ENCODE assay signal across 1 cellular context in the genomic region with DNA sequence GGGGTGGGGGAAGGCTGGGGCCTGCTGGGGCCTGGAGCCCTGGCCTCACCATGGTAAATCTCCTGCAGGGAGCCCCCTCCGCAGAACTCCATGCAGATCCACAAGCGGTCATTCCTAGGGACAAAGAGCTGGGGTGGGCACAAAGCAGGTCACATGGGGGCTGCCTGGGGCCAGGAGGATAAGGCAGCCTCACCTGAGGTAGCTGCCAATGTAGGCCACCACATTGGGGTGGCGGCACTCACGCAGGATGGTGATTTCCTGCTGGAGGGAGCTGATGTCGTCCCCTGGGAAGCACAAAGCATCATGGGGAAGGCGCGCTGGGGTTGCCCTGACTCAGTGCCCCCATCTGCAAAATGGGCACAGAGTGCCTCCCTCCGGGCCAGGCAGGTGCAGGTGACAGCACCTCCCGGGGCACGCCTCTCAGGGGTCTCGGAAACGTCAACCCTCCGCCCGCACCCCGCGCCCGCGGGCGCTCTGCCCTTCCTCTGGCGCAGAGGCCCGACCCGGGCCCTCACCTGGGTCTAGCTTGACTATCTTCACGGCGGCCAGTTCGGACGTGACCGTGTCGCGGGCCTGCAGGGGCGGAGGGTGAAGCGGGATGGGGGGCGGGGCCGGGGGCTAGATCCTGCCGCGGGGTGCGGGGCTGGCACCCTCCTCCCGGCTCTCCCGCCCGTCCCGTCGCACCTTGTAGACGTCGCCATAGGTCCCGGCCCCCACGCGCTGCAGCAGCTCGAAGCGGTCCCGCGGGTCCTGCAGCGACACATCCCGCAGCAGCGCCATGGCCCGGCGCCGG.
TF ChIP-seq lines count a peak whose summit lies in the region.

No MANE protein-coding gene starts in this region.

TF ChIP-seq in HepG2, 621 proteins besides CTCF, POLR2A, EP300 and RAD21 (continued from another document and continues in another):
- TF ChIP-seq, protein P1, sequence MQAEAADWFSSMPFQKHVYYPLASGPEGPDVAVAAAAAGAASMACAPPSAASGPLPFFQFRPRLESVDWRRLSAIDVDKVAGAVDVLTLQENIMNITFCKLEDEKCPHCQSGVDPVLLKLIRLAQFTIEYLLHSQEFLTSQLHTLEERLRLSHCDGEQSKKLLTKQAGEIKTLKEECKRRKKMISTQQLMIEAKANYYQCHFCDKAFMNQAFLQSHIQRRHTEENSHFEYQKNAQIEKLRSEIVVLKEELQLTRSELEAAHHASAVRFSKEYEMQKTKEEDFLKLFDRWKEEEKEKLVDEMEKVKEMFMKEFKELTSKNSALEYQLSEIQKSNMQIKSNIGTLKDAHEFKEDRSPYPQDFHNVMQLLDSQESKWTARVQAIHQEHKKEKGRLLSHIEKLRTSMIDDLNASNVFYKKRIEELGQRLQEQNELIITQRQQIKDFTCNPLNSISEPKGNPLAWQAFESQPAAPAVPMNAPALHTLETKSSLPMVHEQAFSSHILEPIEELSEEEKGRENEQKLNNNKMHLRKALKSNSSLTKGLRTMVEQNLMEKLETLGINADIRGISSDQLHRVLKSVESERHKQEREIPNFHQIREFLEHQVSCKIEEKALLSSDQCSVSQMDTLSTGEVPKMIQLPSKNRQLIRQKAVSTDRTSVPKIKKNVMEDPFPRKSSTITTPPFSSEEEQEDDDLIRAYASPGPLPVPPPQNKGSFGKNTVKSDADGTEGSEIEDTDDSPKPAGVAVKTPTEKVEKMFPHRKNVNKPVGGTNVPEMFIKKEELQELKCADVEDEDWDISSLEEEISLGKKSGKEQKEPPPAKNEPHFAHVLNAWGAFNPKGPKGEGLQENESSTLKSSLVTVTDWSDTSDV (CRISPR knock-in tag; IDR thresholded peaks at IDR 0.05): no peak
- TF ChIP-seq BHLHE40 (IDR thresholded peaks at IDR 0.05; ENCODE audit: low read length): no peak
- TF ChIP-seq, protein P2, sequence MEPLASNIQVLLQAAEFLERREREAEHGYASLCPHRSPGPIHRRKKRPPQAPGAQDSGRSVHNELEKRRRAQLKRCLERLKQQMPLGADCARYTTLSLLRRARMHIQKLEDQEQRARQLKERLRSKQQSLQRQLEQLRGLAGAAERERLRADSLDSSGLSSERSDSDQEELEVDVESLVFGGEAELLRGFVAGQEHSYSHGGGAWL (CRISPR knock-in tag; IDR thresholded peaks at IDR 0.05): no peak; the same call in 1 of the 2 replicates
- no peak for TF ChIP-seq SOX13 (IDR thresholded peaks at IDR 0.05)
- TF ChIP-seq SOX13 (CRISPR knock-in tag; conservative IDR thresholded peaks at IDR 0.05 in 1 of 2, IDR thresholded peaks at IDR 0.05 in 1 of 2): no peak
- peak; percentile 73 for TF ChIP-seq ZNF777 (CRISPR knock-in tag; IDR thresholded peaks at IDR 0.05)
- TF ChIP-seq, protein P3, sequence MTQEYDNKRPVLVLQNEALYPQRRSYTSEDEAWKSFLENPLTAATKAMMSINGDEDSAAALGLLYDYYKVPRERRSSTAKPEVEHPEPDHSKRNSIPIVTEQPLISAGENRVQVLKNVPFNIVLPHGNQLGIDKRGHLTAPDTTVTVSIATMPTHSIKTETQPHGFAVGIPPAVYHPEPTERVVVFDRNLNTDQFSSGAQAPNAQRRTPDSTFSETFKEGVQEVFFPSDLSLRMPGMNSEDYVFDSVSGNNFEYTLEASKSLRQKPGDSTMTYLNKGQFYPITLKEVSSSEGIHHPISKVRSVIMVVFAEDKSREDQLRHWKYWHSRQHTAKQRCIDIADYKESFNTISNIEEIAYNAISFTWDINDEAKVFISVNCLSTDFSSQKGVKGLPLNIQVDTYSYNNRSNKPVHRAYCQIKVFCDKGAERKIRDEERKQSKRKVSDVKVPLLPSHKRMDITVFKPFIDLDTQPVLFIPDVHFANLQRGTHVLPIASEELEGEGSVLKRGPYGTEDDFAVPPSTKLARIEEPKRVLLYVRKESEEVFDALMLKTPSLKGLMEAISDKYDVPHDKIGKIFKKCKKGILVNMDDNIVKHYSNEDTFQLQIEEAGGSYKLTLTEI (CRISPR knock-in tag; conservative IDR thresholded peaks at IDR 0.05): no peak
- TF ChIP-seq FOXK1 (CRISPR knock-in tag; IDR thresholded peaks at IDR 0.05; ENCODE audit: borderline replicate concordance, low read depth): no peak
- 0 out of 2 replicates have a peak, but pooled peaks have one; percentile 26 for TF ChIP-seq ZNF790 (CRISPR knock-in tag; IDR thresholded peaks at IDR 0.05; ENCODE audit: borderline replicate concordance)
- TF ChIP-seq HMG20A (CRISPR knock-in tag; IDR thresholded peaks at IDR 0.05; ENCODE audit: borderline replicate concordance): no peak
- TF ChIP-seq, protein P4, sequence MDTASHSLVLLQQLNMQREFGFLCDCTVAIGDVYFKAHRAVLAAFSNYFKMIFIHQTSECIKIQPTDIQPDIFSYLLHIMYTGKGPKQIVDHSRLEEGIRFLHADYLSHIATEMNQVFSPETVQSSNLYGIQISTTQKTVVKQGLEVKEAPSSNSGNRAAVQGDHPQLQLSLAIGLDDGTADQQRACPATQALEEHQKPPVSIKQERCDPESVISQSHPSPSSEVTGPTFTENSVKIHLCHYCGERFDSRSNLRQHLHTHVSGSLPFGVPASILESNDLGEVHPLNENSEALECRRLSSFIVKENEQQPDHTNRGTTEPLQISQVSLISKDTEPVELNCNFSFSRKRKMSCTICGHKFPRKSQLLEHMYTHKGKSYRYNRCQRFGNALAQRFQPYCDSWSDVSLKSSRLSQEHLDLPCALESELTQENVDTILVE (CRISPR knock-in tag; IDR thresholded peaks at IDR 0.05): no peak
- no peak for TF ChIP-seq ZNF746 (CRISPR knock-in tag; IDR thresholded peaks at IDR 0.05)
- TF ChIP-seq ZSCAN12 (CRISPR knock-in tag; IDR thresholded peaks at IDR 0.05): no peak
- no peak for TF ChIP-seq ZNF570 (CRISPR knock-in tag; IDR thresholded peaks at IDR 0.05; ENCODE audit: borderline replicate concordance)
- TF ChIP-seq DMAP1 (CRISPR knock-in tag; IDR thresholded peaks at IDR 0.05): no peak
- TF ChIP-seq KMT2A (CRISPR knock-in tag; IDR thresholded peaks at IDR 0.05): no peak
- TF ChIP-seq KLF13 (CRISPR knock-in tag; IDR thresholded peaks at IDR 0.05): no peak
- no peak for TF ChIP-seq ADNP (CRISPR knock-in tag; IDR thresholded peaks at IDR 0.05)
- no peak for TF ChIP-seq NR2C2 (CRISPR knock-in tag; IDR thresholded peaks at IDR 0.05; ENCODE audit: borderline replicate concordance)
- TF ChIP-seq ZMAT3 (CRISPR knock-in tag; conservative IDR thresholded peaks at IDR 0.05): no peak
- no peak for TF ChIP-seq LCORL (IDR thresholded peaks at IDR 0.05)
- no peak for TF ChIP-seq LCORL (CRISPR knock-in tag; IDR thresholded peaks at IDR 0.05)
- TF ChIP-seq PAWR (CRISPR knock-in tag; IDR thresholded peaks at IDR 0.05; ENCODE audit: borderline replicate concordance): no peak
- TF ChIP-seq HOXD1 (CRISPR knock-in tag; IDR thresholded peaks at IDR 0.05): no peak
- TF ChIP-seq IKZF1 (IDR thresholded peaks at IDR 0.05): no peak
- TF ChIP-seq FOXJ3 (CRISPR knock-in tag; IDR thresholded peaks at IDR 0.05; ENCODE audit: borderline replicate concordance): no peak
- 0 out of 2 replicates have a peak, but pooled peaks have one; percentile 59 for TF ChIP-seq HNRNPL (IDR thresholded peaks at IDR 0.05; ENCODE audit: low read depth, low read length)
- TF ChIP-seq ZNF337 (CRISPR knock-in tag; IDR thresholded peaks at IDR 0.05; ENCODE audit: borderline replicate concordance, low read depth): no peak
- TF ChIP-seq MEIS1 (CRISPR knock-in tag; IDR thresholded peaks at IDR 0.05; ENCODE audit: borderline replicate concordance): no peak
- TF ChIP-seq ZNF614 (CRISPR knock-in tag; IDR thresholded peaks at IDR 0.05; ENCODE audit: borderline replicate concordance): no peak
- TF ChIP-seq, protein P5, sequence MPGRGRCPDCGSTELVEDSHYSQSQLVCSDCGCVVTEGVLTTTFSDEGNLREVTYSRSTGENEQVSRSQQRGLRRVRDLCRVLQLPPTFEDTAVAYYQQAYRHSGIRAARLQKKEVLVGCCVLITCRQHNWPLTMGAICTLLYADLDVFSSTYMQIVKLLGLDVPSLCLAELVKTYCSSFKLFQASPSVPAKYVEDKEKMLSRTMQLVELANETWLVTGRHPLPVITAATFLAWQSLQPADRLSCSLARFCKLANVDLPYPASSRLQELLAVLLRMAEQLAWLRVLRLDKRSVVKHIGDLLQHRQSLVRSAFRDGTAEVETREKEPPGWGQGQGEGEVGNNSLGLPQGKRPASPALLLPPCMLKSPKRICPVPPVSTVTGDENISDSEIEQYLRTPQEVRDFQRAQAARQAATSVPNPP (CRISPR knock-in tag; IDR thresholded peaks at IDR 0.05): no peak
- TF ChIP-seq ZNF335 (CRISPR knock-in tag; IDR thresholded peaks at IDR 0.05): no peak
- no peak for TF ChIP-seq SP1 (IDR thresholded peaks at IDR 0.05)
- TF ChIP-seq SP1 (CRISPR knock-in tag; IDR thresholded peaks at IDR 0.05): peak; percentile 3; the same call in 1 of the 2 replicates
- TF ChIP-seq CBX5 (CRISPR knock-in tag; IDR thresholded peaks at IDR 0.05; ENCODE audit: borderline replicate concordance): no peak
- no peak for TF ChIP-seq ZKSCAN8 (CRISPR knock-in tag; IDR thresholded peaks at IDR 0.05; ENCODE audit: borderline replicate concordance)
- no peak for TF ChIP-seq ZBTB42 (CRISPR knock-in tag; IDR thresholded peaks at IDR 0.05)
- no peak for TF ChIP-seq ZC3H4 (CRISPR knock-in tag; IDR thresholded peaks at IDR 0.05; ENCODE audit: borderline replicate concordance)
- TF ChIP-seq ZNF343 (CRISPR knock-in tag; IDR thresholded peaks at IDR 0.05): no peak
- no peak for TF ChIP-seq BRCA1 (CRISPR knock-in tag; IDR thresholded peaks at IDR 0.05)
- TF ChIP-seq ZNF562 (CRISPR knock-in tag; IDR thresholded peaks at IDR 0.05; ENCODE audit: borderline replicate concordance): no peak
- 0 out of 2 replicates have a peak, but pooled peaks have one; percentile 49 for TF ChIP-seq KDM1A (CRISPR knock-in tag; IDR thresholded peaks at IDR 0.05)
- no peak for TF ChIP-seq KLF12 (CRISPR knock-in tag; IDR thresholded peaks at IDR 0.05; ENCODE audit: borderline replicate concordance)
- TF ChIP-seq ARHGAP35 (CRISPR knock-in tag; IDR thresholded peaks at IDR 0.05; ENCODE audit: borderline replicate concordance): no peak
- no peak for TF ChIP-seq NR1H2 (CRISPR knock-in tag; IDR thresholded peaks at IDR 0.05; ENCODE audit: borderline replicate concordance, low read depth)
- TF ChIP-seq ZNF34 (CRISPR knock-in tag; IDR thresholded peaks at IDR 0.05; ENCODE audit: borderline replicate concordance): no peak
- no peak for TF ChIP-seq ZNF350 (CRISPR knock-in tag; IDR thresholded peaks at IDR 0.05; ENCODE audit: borderline replicate concordance, low read depth)
- TF ChIP-seq, protein P6, sequence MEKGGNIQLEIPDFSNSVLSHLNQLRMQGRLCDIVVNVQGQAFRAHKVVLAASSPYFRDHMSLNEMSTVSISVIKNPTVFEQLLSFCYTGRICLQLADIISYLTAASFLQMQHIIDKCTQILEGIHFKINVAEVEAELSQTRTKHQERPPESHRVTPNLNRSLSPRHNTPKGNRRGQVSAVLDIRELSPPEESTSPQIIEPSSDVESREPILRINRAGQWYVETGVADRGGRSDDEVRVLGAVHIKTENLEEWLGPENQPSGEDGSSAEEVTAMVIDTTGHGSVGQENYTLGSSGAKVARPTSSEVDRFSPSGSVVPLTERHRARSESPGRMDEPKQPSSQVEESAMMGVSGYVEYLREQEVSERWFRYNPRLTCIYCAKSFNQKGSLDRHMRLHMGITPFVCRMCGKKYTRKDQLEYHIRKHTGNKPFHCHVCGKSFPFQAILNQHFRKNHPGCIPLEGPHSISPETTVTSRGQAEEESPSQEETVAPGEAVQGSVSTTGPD (CRISPR knock-in tag; IDR thresholded peaks at IDR 0.05): no peak
- TF ChIP-seq, protein P7, sequence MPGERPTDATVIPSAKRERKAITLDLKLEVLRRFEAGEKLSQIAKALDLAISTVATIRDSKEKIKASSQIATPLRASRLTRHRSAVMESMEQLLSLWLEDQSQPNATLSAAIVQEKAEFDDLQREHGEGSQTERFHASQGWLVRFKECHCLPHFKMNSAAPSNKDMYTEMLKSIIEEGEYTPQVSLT (CRISPR knock-in tag; IDR thresholded peaks at IDR 0.05; ENCODE audit: borderline replicate concordance, low read depth): no peak
- TF ChIP-seq, protein P8, sequence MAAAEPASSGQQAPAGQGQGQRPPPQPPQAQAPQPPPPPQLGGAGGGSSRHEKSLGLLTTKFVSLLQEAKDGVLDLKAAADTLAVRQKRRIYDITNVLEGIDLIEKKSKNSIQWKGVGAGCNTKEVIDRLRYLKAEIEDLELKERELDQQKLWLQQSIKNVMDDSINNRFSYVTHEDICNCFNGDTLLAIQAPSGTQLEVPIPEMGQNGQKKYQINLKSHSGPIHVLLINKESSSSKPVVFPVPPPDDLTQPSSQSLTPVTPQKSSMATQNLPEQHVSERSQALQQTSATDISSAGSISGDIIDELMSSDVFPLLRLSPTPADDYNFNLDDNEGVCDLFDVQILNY (CRISPR knock-in tag; conservative IDR thresholded peaks at IDR 0.05): no peak
- no peak for TF ChIP-seq BRD4 (CRISPR knock-in tag; IDR thresholded peaks at IDR 0.05)
- TF ChIP-seq, protein P9, sequence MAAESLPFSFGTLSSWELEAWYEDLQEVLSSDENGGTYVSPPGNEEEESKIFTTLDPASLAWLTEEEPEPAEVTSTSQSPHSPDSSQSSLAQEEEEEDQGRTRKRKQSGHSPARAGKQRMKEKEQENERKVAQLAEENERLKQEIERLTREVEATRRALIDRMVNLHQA (CRISPR knock-in tag; IDR thresholded peaks at IDR 0.05): no peak
- TF ChIP-seq ZNF564 (CRISPR knock-in tag; IDR thresholded peaks at IDR 0.05): no peak
- no peak for TF ChIP-seq ZBTB38 (CRISPR knock-in tag; IDR thresholded peaks at IDR 0.05)
- no peak for TF ChIP-seq NAIF1 (CRISPR knock-in tag; IDR thresholded peaks at IDR 0.05; ENCODE audit: borderline replicate concordance)
- TF ChIP-seq MZF1 (CRISPR knock-in tag; IDR thresholded peaks at IDR 0.05; ENCODE audit: borderline replicate concordance): no peak
- peak; percentile 7; the same call in 1 of the 2 replicates for TF ChIP-seq TAF1 (CRISPR knock-in tag; IDR thresholded peaks at IDR 0.05)
- TF ChIP-seq RFX1 (IDR thresholded peaks at IDR 0.05): no peak
- TF ChIP-seq GTF2F1 (IDR thresholded peaks at IDR 0.05; ENCODE audit: low read length): no peak
- TF ChIP-seq ZMYM2 (CRISPR knock-in tag; IDR thresholded peaks at IDR 0.05): no peak
- TF ChIP-seq MLLT10 (CRISPR knock-in tag; IDR thresholded peaks at IDR 0.05): no peak
- TF ChIP-seq ZNF260 (CRISPR knock-in tag; IDR thresholded peaks at IDR 0.05; ENCODE audit: borderline replicate concordance, low read depth): no peak
- peak; percentile 97 for TF ChIP-seq ZNF629 (CRISPR knock-in tag; conservative IDR thresholded peaks at IDR 0.05)
- no peak for TF ChIP-seq SIN3B (IDR thresholded peaks at IDR 0.05; ENCODE audit: low read length)
- TF ChIP-seq, protein P10, sequence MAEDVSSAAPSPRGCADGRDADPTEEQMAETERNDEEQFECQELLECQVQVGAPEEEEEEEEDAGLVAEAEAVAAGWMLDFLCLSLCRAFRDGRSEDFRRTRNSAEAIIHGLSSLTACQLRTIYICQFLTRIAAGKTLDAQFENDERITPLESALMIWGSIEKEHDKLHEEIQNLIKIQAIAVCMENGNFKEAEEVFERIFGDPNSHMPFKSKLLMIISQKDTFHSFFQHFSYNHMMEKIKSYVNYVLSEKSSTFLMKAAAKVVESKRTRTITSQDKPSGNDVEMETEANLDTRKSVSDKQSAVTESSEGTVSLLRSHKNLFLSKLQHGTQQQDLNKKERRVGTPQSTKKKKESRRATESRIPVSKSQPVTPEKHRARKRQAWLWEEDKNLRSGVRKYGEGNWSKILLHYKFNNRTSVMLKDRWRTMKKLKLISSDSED (CRISPR knock-in tag; IDR thresholded peaks at IDR 0.05): no peak
- TF ChIP-seq MAFK (conservative IDR thresholded peaks at IDR 0.05 in 1 of 2, IDR thresholded peaks at IDR 0.05 in 1 of 2; ENCODE audit: low read length in 2 of 2): no peak
- no peak for TF ChIP-seq ZNF761 (CRISPR knock-in tag; conservative IDR thresholded peaks at IDR 0.05)
- TF ChIP-seq HDAC1 (CRISPR knock-in tag; IDR thresholded peaks at IDR 0.05): 0 out of 2 replicates have a peak, but pooled peaks have one; percentile 4
